In genomic region chr2:120525056-120526046, GRCh38 we compare ENCODE assay signal across 12 cellular contexts.
DNase-seq lines count a peak whose midpoint lies in the region; TF ChIP-seq lines count a peak whose summit lies in the region.
"Had no signal": no experiment of that assay in that cellular context is flagged by ENCODE, and none has a peak within 500 bp of the region (broad histone marks: within the 10 kb centered on the region; RNA-seq: fewer than 3 reads in every experiment).

No MANE protein-coding gene starts in this region.

- H3K9ac ChIP-seq in NT2/D1 (ENCODE audit: insufficient read length, low read depth), result peak overlapping the region; percentile 29

- TF ChIP-seq CTCF in spleen (IDR thresholded peaks at IDR 0.05 in 8 of 11, conservative IDR thresholded peaks at IDR 0.05 in 3 of 11), result no peak

- intact Hi-C loops in spleen (cut with DNase I; ENCODE audit: low total_unique reads), result no loop called here
- intact Hi-C loops in activated T-helper 2 cell treated with anti-CD3 and anti-CD28 coated beads, Interferon-gamma antibody, Interleukin-2, Interleukin-4, amounts not matched to agents 10 μg/mL and 5 μg/mL and 100 μg/mL, durations not matched to agents 14 hours and 24 hours and 36 hours (cut with micrococcal nuclease), result loop anchor here (10.0 kb wide), 1 partner anchor 181 kb away; the partner anchor contains the start of gene INHBB

- H3K4me1 ChIP-seq in NT2/D1 (ENCODE audit: insufficient read depth, insufficient read length), result peaks cover 16% of the 10 kb centered on the region
- H3K4me1 ChIP-seq in spleen, result peaks cover 0 to 30% (median 9%) of the 10 kb centered on the region in 6 donors

- H3K27me3 ChIP-seq in NT2/D1 (ENCODE audit: insufficient read depth, insufficient read length) (peaks cover 40% of the 10 kb centered on the region), spleen (replicated peaks in 1 of 7) (peaks cover 0 to 57% (median 16%) of the 10 kb centered on the region in 7 donors)

- no peaks in the 10 kb centered on the region for H3K9me3 Mint-ChIP-seq in activated T-helper 2 cell treated with anti-CD3 and anti-CD28 coated beads, Interferon-gamma antibody, Interleukin-2, Interleukin-4, amounts not matched to agents 10 μg/mL and 5 μg/mL and 100 μg/mL, durations not matched to agents 14 hours and 24 hours and 36 hours
- H3K9me3 Mint-ChIP-seq: activated naive CD4-positive, alpha-beta T cell treated with anti-CD3 and anti-CD28 coated beads, Interleukin-2, amount 50 U/mL, for 24 hours had no signal

- TF ChIP-seq POLR2A in spleen (IDR thresholded peaks at IDR 0.05), result no peak

- H3K36me3 ChIP-seq in NT2/D1 (ENCODE audit: insufficient read depth, insufficient read length, low read length) (no peaks in the 10 kb centered on the region), spleen (no peaks in the 10 kb centered on the region)

- DNase-seq in NCI-H2196 (lab: John Stamatoyannopoulos, UW; ENCODE audit: unreplicated experiment) (peak; percentile 15), NCI-H2196 treated with DMSO at 0.1 percent for 48 hours (lab: John Stamatoyannopoulos, UW; ENCODE audit: unreplicated experiment) (no peak), NT2/D1 (ENCODE audit: low read depth, low spot score) (no peak), glomerular visceral epithelial cell (ENCODE audit: extremely low spot score) (peak; percentile 39), spleen (peak; percentile 69), SKM-1 treated with dmso at 0.1 percent for 144 hours (lab: John Stamatoyannopoulos, UW; ENCODE audit: unreplicated experiment) (no peak)
- DNase-seq in activated T-helper 2 cell treated with anti-CD3 and anti-CD28 coated beads, Interferon-gamma antibody, Interleukin-2, Interleukin-4, amounts not matched to agents 10 μg/mL and 5 μg/mL and 100 μg/mL, durations not matched to agents 14 hours and 24 hours and 36 hours (ENCODE audit: low spot score), result no peak
- DNase-seq in stimulated activated naive CD4-positive, alpha-beta T cell treated with Interleukin-2 at 50 U/mL for 16 hours (lab: John Stamatoyannopoulos, UW), result no peak
- DNase-seq: activated CD8-positive, alpha-beta memory T cell treated with anti-CD3 and anti-CD28 coated beads for 24 hours; MM.1S; naive thymus-derived CD4-positive, alpha-beta T cell had no signal

- H3K4me3 Mint-ChIP-seq in activated T-helper 2 cell treated with anti-CD3 and anti-CD28 coated beads, Interferon-gamma antibody, Interleukin-2, Interleukin-4, amounts not matched to agents 10 μg/mL and 5 μg/mL and 100 μg/mL, durations not matched to agents 14 hours and 24 hours and 36 hours (ENCODE audit: low read depth), result no peak overlapping the region
- H3K4me3 Mint-ChIP-seq: activated naive CD4-positive, alpha-beta T cell treated with anti-CD3 and anti-CD28 coated beads, Interleukin-2, amount 50 U/mL, for 24 hours; naive thymus-derived CD4-positive, alpha-beta T cell had no signal

- H3K27ac ChIP-seq in spleen, result peak overlapping the region in 1 of 8 donors; percentile 2

- H3K4me1 Mint-ChIP-seq in activated T-helper 2 cell treated with anti-CD3 and anti-CD28 coated beads, Interferon-gamma antibody, Interleukin-2, Interleukin-4, amounts not matched to agents 10 μg/mL and 5 μg/mL and 100 μg/mL, durations not matched to agents 14 hours and 24 hours and 36 hours (ENCODE audit: low read depth), result no peaks in the 10 kb centered on the region
- H3K4me1 Mint-ChIP-seq: activated naive CD4-positive, alpha-beta T cell treated with anti-CD3 and anti-CD28 coated beads, Interleukin-2, amount 50 U/mL, for 24 hours; naive thymus-derived CD4-positive, alpha-beta T cell had no signal

- H3K36me3 Mint-ChIP-seq in activated T-helper 2 cell treated with anti-CD3 and anti-CD28 coated beads, Interferon-gamma antibody, Interleukin-2, Interleukin-4, amounts not matched to agents 10 μg/mL and 5 μg/mL and 100 μg/mL, durations not matched to agents 14 hours and 24 hours and 36 hours (ENCODE audit: low read depth), result no peaks in the 10 kb centered on the region
- H3K36me3 Mint-ChIP-seq: activated naive CD4-positive, alpha-beta T cell treated with anti-CD3 and anti-CD28 coated beads, Interleukin-2, amount 50 U/mL, for 24 hours; naive thymus-derived CD4-positive, alpha-beta T cell had no signal

- WGBS in spleen, 5 donors, result 51 to 73% (median 55%) methylated on average over 18 of the region's 18 CpGs

- no peak overlapping the region for H3K27ac Mint-ChIP-seq in activated T-helper 2 cell treated with anti-CD3 and anti-CD28 coated beads, Interferon-gamma antibody, Interleukin-2, Interleukin-4, amounts not matched to agents 10 μg/mL and 5 μg/mL and 100 μg/mL, durations not matched to agents 14 hours and 24 hours and 36 hours
- H3K27ac Mint-ChIP-seq: activated naive CD4-positive, alpha-beta T cell treated with anti-CD3 and anti-CD28 coated beads, Interleukin-2, amount 50 U/mL, for 24 hours; naive thymus-derived CD4-positive, alpha-beta T cell had no signal

- H3K9me3 ChIP-seq in NT2/D1 (ENCODE audit: insufficient read depth, low read length) (no peaks in the 10 kb centered on the region), spleen (peaks cover 0 to 3% (median 0%) of the 10 kb centered on the region in 8 donors)

- H3K4me3 ChIP-seq in NT2/D1 (ENCODE audit: insufficient read length, low read depth) (no peak overlapping the region), spleen (no peak overlapping the region)

- peaks cover 13% of the 10 kb centered on the region for H3K27me3 Mint-ChIP-seq in activated T-helper 2 cell treated with anti-CD3 and anti-CD28 coated beads, Interferon-gamma antibody, Interleukin-2, Interleukin-4, amounts not matched to agents 10 μg/mL and 5 μg/mL and 100 μg/mL, durations not matched to agents 14 hours and 24 hours and 36 hours (ENCODE audit: low read depth)

Comparison
In these comparisons a context has a peak if more than half of its experiments do, and no peak if none do; other contexts are left out.
1. DNase-seq: peak in NCI-H2196 (single experiment), glomerular visceral epithelial cell (single experiment) and spleen (single experiment); none in NCI-H2196 treated with DMSO at 0.1 percent for 48 hours (single experiment), NT2/D1 (single experiment), activated T-helper 2 cell treated with anti-CD3 and anti-CD28 coated beads, Interferon-gamma antibody, Interleukin-2, Interleukin-4, amounts not matched to agents 10 μg/mL and 5 μg/mL and 100 μg/mL, durations not matched to agents 14 hours and 24 hours and 36 hours (single experiment), SKM-1 treated with dmso at 0.1 percent for 144 hours (single experiment) and stimulated activated naive CD4-positive, alpha-beta T cell treated with Interleukin-2 at 50 U/mL for 16 hours (single experiment).